In genomic region chr7:149874644-149875028, GRCh38 we compare ENCODE assay signal across 1 cellular context.
TF ChIP-seq lines count a peak whose summit lies in the region.

No MANE protein-coding gene starts in this region.

TF ChIP-seq in IMR-90, 13 proteins besides CTCF, POLR2A, EP300 and RAD21 (continued from another document):
- TF ChIP-seq RFX5 (IDR thresholded peaks at IDR 0.05; ENCODE audit: low read depth, low read length) (no peak), SMC3 (IDR thresholded peaks at IDR 0.05; ENCODE audit: low read depth, low read length) (no peak), BHLHE40 (IDR thresholded peaks at IDR 0.05; ENCODE audit: low read depth, low read length) (no peak), RCOR1 (IDR thresholded peaks at IDR 0.05; ENCODE audit: insufficient replicate concordance, low read length) (no peak)
